Comparison of ENCODE assay signal across 19 cellular contexts in the genomic region with DNA sequence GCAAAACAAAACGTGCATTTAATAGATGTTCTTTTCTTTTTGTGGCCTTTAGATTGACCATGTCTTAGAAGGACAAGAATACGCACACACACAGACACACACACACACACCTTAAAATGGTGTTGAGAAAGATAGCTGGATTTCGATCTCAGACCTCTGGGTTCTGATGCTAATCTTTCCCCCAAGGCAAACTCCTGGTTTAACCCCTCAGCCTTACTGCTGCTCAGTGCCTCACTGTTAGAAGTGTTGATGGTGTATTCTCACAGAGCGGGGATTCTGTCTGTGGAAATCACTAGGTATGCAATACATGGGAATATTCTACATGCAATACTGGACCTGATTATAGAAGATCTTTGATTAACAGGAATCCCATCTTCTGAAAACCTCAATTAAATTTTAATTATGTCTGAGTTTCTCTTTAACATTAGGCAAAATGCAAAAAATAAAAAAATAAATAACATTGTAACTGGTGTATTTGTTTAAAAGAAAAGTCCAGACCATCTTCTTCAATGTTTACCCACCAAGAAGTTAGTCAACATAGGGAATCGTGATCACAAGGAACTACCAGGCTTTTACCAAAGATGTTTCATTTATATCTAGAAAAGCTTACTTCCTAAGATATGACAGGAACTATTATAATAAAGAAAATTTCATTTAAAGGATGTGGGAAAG.
A peak's percentile ranks its signal among the peaks of the same experiment; 100 is the strongest.
DNase-seq lines count a peak whose midpoint lies in the region; ATAC-seq, FAIRE-seq and TF ChIP-seq lines count a peak whose summit lies in the region.
"Had no signal": no experiment of that assay in that cellular context is flagged by ENCODE, and none has a peak within 500 bp of the region (broad histone marks: within the 10 kb centered on the region; RNA-seq: fewer than 3 reads in every experiment).

No MANE protein-coding gene starts in this region.

- TF ChIP-seq RAD21 in A549 (conservative IDR thresholded peaks at IDR 0.05 in 1 of 2, IDR thresholded peaks at IDR 0.05 in 1 of 2) = no peak

- no peak overlapping the region for H3K4me3 Mint-ChIP-seq in CD8-positive, alpha-beta T cell
- H3K4me3 Mint-ChIP-seq: CD4-positive, alpha-beta memory T cell; GM23338; H9 had no signal

- H2BK5ac ChIP-seq in trophoblast cell (ENCODE audit: low read depth, low read length, poor library complexity) = no peak overlapping the region

- POLR2A ChIA-PET in A549 (lab: Yijun Ruan, JAX) = no interaction called here
- POLR2A ChIA-PET in CD8-positive, alpha-beta T cell (lab: Charles Lee) = no interaction called here

- CTCF ChIA-PET in A549 (lab: Yijun Ruan, JAX) = interaction anchor here (0.8 kb wide), 1 partner anchor 38 kb away, joined by 3 read pairs; no protein-coding TSS in a partner anchor
- CTCF ChIA-PET in CD8-positive, alpha-beta T cell (lab: Charles Lee) = no interaction called here

- H2BK120ac ChIP-seq in trophoblast cell (ENCODE audit: insufficient read depth, low read length, poor library complexity) = no peak overlapping the region

- H4K12ac ChIP-seq in trophoblast cell (ENCODE audit: low read depth, low read length) = no peak overlapping the region

- H3K36me3 ChIP-seq in trophoblast cell (ENCODE audit: control insufficient read depth in 1 of 2, insufficient read depth in 2 of 2, low read length in 2 of 2) (no peaks in the 10 kb centered on the region), mucosa of descending colon (ENCODE audit: low read depth) (no peaks in the 10 kb centered on the region)
- H3K36me3 ChIP-seq in CD8-positive, alpha-beta T cell (ENCODE audit: insufficient read depth, low read length) = no peaks in the 10 kb centered on the region

- peak overlapping the region; percentile 17 to 52; a peak in 3 of 6 replicates for H3K27ac ChIP-seq in A549
- peak overlapping the region; percentile 51 for H3K27ac ChIP-seq in VCaP
- H3K27ac ChIP-seq in trophoblast cell (ENCODE audit: low read depth, low read length) = no peak overlapping the region
- H3K27ac ChIP-seq in CD8-positive, alpha-beta T cell (ENCODE audit: low read depth, low read length) = no peak overlapping the region

- peaks cover 2% of the 10 kb centered on the region for H3K9me3 Mint-ChIP-seq in CD8-positive, alpha-beta T cell
- H3K9me3 Mint-ChIP-seq: GM23338, H9 had no signal

- H2AFZ ChIP-seq in trophoblast cell (ENCODE audit: insufficient read depth, low read length, poor library complexity) = no peak overlapping the region
- H2AFZ ChIP-seq: GM23338 had no signal

- H3K79me2 ChIP-seq in trophoblast cell (ENCODE audit: control insufficient read depth, insufficient read depth, low read length, poor library complexity) = no peaks in the 10 kb centered on the region

- H3K27ac Mint-ChIP-seq in CD8-positive, alpha-beta T cell = no peak overlapping the region
- H3K27ac Mint-ChIP-seq: CD4-positive, alpha-beta memory T cell; GM23338; H9 had no signal

- peak; percentile 1 to 67 for DNase-seq in A549 (ENCODE audit: low read depth in 1 of 2, low spot score in 1 of 2)
- peak; percentile 42 for DNase-seq in ELF-1 (ENCODE audit: low read depth, low spot score)
- DNase-seq in trophoblast cell = peak; percentile 40 to 49
- no peak for DNase-seq in mucosa of descending colon
- DNase-seq in CD8-positive, alpha-beta T cell = no peak
- DNase-seq in NCI-H748 (lab: John Stamatoyannopoulos, UW; ENCODE audit: unreplicated experiment) = no peak
- DNase-seq: 8988T; C1 segment of cervical spinal cord; CD4-positive, alpha-beta memory T cell; DMS 273 treated with DMSO at 0.1 percent for 48 hours; DND-41; GDM1; H9 had no signal

- no peaks in the 10 kb centered on the region for H3K4me1 Mint-ChIP-seq in CD8-positive, alpha-beta T cell (ENCODE audit: low read depth)
- H3K4me1 Mint-ChIP-seq: CD4-positive, alpha-beta memory T cell had no signal

- no peaks in the 10 kb centered on the region for H3K36me3 Mint-ChIP-seq in CD8-positive, alpha-beta T cell
- H3K36me3 Mint-ChIP-seq: CD4-positive, alpha-beta memory T cell had no signal

- H3K4me2 ChIP-seq in A549 (peak overlapping the region; percentile 59), trophoblast cell (ENCODE audit: low read length) (no peak overlapping the region)
- H3K4me2 ChIP-seq: GM23338 had no signal

- H3K9ac ChIP-seq in trophoblast cell (ENCODE audit: low read length) = no peak overlapping the region

- H4K8ac ChIP-seq in trophoblast cell (ENCODE audit: low read depth, low read length) = no peak overlapping the region

- H3K27me3 ChIP-seq in trophoblast cell (ENCODE audit: insufficient read depth, low read length) = no peaks in the 10 kb centered on the region
- H3K27me3 ChIP-seq in CD8-positive, alpha-beta T cell (ENCODE audit: insufficient read depth, low read length) = no peaks in the 10 kb centered on the region

- H3K4me3 ChIP-seq in A549 (no peak overlapping the region), trophoblast cell (ENCODE audit: low read depth, low read length) (no peak overlapping the region), mucosa of descending colon (no peak overlapping the region)
- no peak overlapping the region for H3K4me3 ChIP-seq in CD8-positive, alpha-beta T cell (ENCODE audit: low read depth, low read length)
- H3K4me3 ChIP-seq: GM12878, GM23338 had no signal

- TF ChIP-seq POLR2A in A549 (IDR thresholded peaks at IDR 0.05; ENCODE audit: low read length) = no peak

- no peak overlapping the region for H3K14ac ChIP-seq in trophoblast cell (ENCODE audit: low read length)

- no peaks in the 10 kb centered on the region for H3K9me3 ChIP-seq in A549
- H3K9me3 ChIP-seq in trophoblast cell (ENCODE audit: insufficient read depth, low read depth, low read length) = no peaks in the 10 kb centered on the region
- H3K9me3 ChIP-seq in mucosa of descending colon = no peaks in the 10 kb centered on the region
- no peaks in the 10 kb centered on the region for H3K9me3 ChIP-seq in CD8-positive, alpha-beta T cell (ENCODE audit: low read length)

- no peak overlapping the region for H3K4ac ChIP-seq in trophoblast cell (ENCODE audit: low read depth, low read length)

- no peak for TF ChIP-seq EP300 in A549 (IDR thresholded peaks at IDR 0.05)

- 4% methylated on average over 5 of the region's 5 CpGs for WGBS in A549 (ENCODE audit: missing lambda C conversion rate)
- no CpG with 5 or more reads among the region's 5 CpGs for WGBS in trophoblast cell (ENCODE audit: extremely low coverage, insufficient coverage, insufficient read length)

- H3K79me1 ChIP-seq in trophoblast cell (ENCODE audit: low read length) = no peaks in the 10 kb centered on the region

- H3K4me1 ChIP-seq in A549 (peaks cover 14% of the 10 kb centered on the region), trophoblast cell (ENCODE audit: control insufficient read depth in 1 of 2, insufficient read depth in 2 of 2, low read length in 2 of 2) (no peaks in the 10 kb centered on the region), mucosa of descending colon (ENCODE audit: low read depth) (no peaks in the 10 kb centered on the region)
- no peaks in the 10 kb centered on the region for H3K4me1 ChIP-seq in CD8-positive, alpha-beta T cell (ENCODE audit: insufficient read depth, low read length)

- no peaks in the 10 kb centered on the region for H3K27me3 Mint-ChIP-seq in CD8-positive, alpha-beta T cell (ENCODE audit: low read depth)
- H3K27me3 Mint-ChIP-seq: CD4-positive, alpha-beta memory T cell had no signal

- H3K23ac ChIP-seq in trophoblast cell (ENCODE audit: low read length) = no peak overlapping the region

- no peak overlapping the region for H2BK12ac ChIP-seq in trophoblast cell (ENCODE audit: low read length)

- H4K91ac ChIP-seq in trophoblast cell (ENCODE audit: low read depth, low read length) = no peak overlapping the region

- intact Hi-C loops in mucosa of descending colon (cut with DNase I, micrococcal nuclease) = no loop called here
- intact Hi-C loops in CD8-positive, alpha-beta T cell (cut with DNase I, micrococcal nuclease) = no loop called here

- no peak for TF ChIP-seq CTCF in A549 (IDR thresholded peaks at IDR 0.05)
- TF ChIP-seq CTCF in VCaP (conservative IDR thresholded peaks at IDR 0.05) = no peak
- TF ChIP-seq CTCF in mucosa of descending colon (IDR thresholded peaks at IDR 0.05) = no peak
- no peak for TF ChIP-seq CTCF in CD8-positive, alpha-beta T cell (IDR thresholded peaks at IDR 0.05)

- no peak overlapping the region for H3K18ac ChIP-seq in trophoblast cell (ENCODE audit: low read length)

- FAIRE-seq in A549 (lab: Jason Lieb, UNC) = no peak
- FAIRE-seq: D721Med, GM12878, GM19239 had no signal

- no peak overlapping the region for H2AK5ac ChIP-seq in trophoblast cell (ENCODE audit: low read length)

- ATAC-seq in A549 (peak; percentile 71 to 83; a peak in 5 of 6 replicates), mucosa of descending colon (no peak)
- ATAC-seq in CD8-positive, alpha-beta T cell = no peak
- ATAC-seq: GM12878, GM23338, HCT116 had no signal

TF ChIP-seq in A549, 52 proteins besides CTCF, POLR2A, EP300 and RAD21 (continues in another document):
- TF ChIP-seq FOSB (CRISPR knock-in tag; IDR thresholded peaks at IDR 0.05) (no peak), CBX2 (IDR thresholded peaks at IDR 0.05; ENCODE audit: borderline replicate concordance, low read depth) (no peak), JUN (IDR thresholded peaks at IDR 0.05) (no peak), NPAS2 (CRISPR knock-in tag; IDR thresholded peaks at IDR 0.05; ENCODE audit: borderline replicate concordance) (no peak), MYC (IDR thresholded peaks at IDR 0.05; ENCODE audit: borderline replicate concordance, low read length) (no peak)
- TF ChIP-seq, protein P1, sequence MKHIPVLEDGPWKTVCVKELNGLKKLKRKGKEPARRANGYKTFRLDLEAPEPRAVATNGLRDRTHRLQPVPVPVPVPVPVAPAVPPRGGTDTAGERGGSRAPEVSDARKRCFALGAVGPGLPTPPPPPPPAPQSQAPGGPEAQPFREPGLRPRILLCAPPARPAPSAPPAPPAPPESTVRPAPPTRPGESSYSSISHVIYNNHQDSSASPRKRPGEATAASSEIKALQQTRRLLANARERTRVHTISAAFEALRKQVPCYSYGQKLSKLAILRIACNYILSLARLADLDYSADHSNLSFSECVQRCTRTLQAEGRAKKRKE (CRISPR knock-in tag; IDR thresholded peaks at IDR 0.05; ENCODE audit: low read depth) = no peak
- TF ChIP-seq, protein P2, sequence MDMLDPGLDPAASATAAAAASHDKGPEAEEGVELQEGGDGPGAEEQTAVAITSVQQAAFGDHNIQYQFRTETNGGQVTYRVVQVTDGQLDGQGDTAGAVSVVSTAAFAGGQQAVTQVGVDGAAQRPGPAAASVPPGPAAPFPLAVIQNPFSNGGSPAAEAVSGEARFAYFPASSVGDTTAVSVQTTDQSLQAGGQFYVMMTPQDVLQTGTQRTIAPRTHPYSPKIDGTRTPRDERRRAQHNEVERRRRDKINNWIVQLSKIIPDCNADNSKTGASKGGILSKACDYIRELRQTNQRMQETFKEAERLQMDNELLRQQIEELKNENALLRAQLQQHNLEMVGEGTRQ (IDR thresholded peaks at IDR 0.05) = no peak
- TF ChIP-seq, protein P3, sequence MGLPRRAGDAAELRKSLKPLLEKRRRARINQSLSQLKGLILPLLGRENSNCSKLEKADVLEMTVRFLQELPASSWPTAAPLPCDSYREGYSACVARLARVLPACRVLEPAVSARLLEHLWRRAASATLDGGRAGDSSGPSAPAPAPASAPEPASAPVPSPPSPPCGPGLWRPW (IDR thresholded peaks at IDR 0.05) = no peak

Comparison
In these comparisons a context has a peak if more than half of its experiments do, and no peak if none do; other contexts are left out.
1. ATAC-seq: peak in A549 (2 of 2); none in mucosa of descending colon (single experiment) and CD8-positive, alpha-beta T cell (single experiment).
2. DNase-seq: peak in A549 (2 of 2), ELF-1 (single experiment) and trophoblast cell (2 of 2); none in mucosa of descending colon (0 of 3), CD8-positive, alpha-beta T cell (0 of 7) and NCI-H748 (single experiment).
3. H3K27ac ChIP-seq: peak in A549 (2 of 2) and VCaP (single experiment); none in trophoblast cell (single experiment) and CD8-positive, alpha-beta T cell (single experiment).